Comparison of ENCODE assay signal across 8 cellular contexts in genomic region chr10:91797874-91798735, GRCh38. TPM values are rescaled to one million over a fixed set of nuclear protein-coding genes. Genes with fewer than 3 reads are reported as not detected.
DNase-seq lines count a peak whose midpoint lies in the region; ATAC-seq, FAIRE-seq and TF ChIP-seq lines count a peak whose summit lies in the region.

Gene TNKS2, plus strand, starts transcription at chr10:91798426. Its CDS starts 265 bp downstream, at chr10:91798691.

- peak within 1 kb of the TSS; percentile 86 to 90 (median 87) for H3K4me3 ChIP-seq in HepG2 (replicated peaks in 1 of 3; ENCODE audit: insufficient read depth in 1 of 3, low read depth in 2 of 3, low read length in 3 of 3)

- peaks cover 28% of the 10 kb centered on the region for H4K20me1 ChIP-seq in HepG2 (ENCODE audit: insufficient read depth, low read length)

- peak; percentile 76 for ATAC-seq in GM19395 (IDR thresholded peaks at IDR 0.05; ENCODE audit: unreplicated experiment)
- ATAC-seq in HG03558 (IDR thresholded peaks at IDR 0.05; ENCODE audit: extremely low read depth, unreplicated experiment), result peak; percentile 63
- ATAC-seq in HepG2, result peak; percentile 91

- H3K4me1 ChIP-seq in HepG2 (ENCODE audit: insufficient read depth, low read length), result peaks cover 55% of the 10 kb centered on the region

- CTCF ChIA-PET in HepG2 (lab: Yijun Ruan, JAX; ENCODE audit: low intra/inter-chr PET ratio, low total read pairs), result no interaction called here

- TF ChIP-seq CTCF in HepG2 (CRISPR knock-in tag; IDR thresholded peaks at IDR 0.05), result no peak

- H3K27me3 ChIP-seq in HepG2 (ENCODE audit: control insufficient read depth in 1 of 2, insufficient read depth in 2 of 2, low read length in 2 of 2), result no peaks in the 10 kb centered on the region; a peak in 1 of 5 replicates

- in situ Hi-C loops in HepG2 (cut with HindIII; ENCODE audit: extremely low pct_ligation_motif_present, low pct_unique_long_range_greater_than_20kb), result no loop called here

- H2AFZ ChIP-seq in HepG2 (ENCODE audit: low read length), result peak within 1 kb of the TSS; percentile 91

- H3K9ac ChIP-seq in HepG2 (ENCODE audit: insufficient read depth, low read depth, low read length), result peak within 1 kb of the TSS; percentile 95

- H3K36me3 ChIP-seq in HepG2 (replicated peaks in 1 of 2; ENCODE audit: control insufficient read depth in 1 of 2, insufficient read depth in 2 of 2, low read length in 2 of 2), result no peaks in the 10 kb centered on the region; a peak in 1 of 5 replicates

- POLR2A ChIA-PET in HepG2 (lab: Yijun Ruan, JAX), result interaction anchor here (0.7 to 2.5 kb wide), 12 partner anchors 10 to 496 kb away, joined by 3 to 11 read pairs (median 4); partner anchors contain the start of genes BTAF1 and PPP1R3C

- intact Hi-C loops in HepG2 (cut with micrococcal nuclease; ENCODE audit: unreplicated experiment), result loop anchor here (5.0 kb wide), 1 partner anchor 114 kb away; no protein-coding TSS in a partner anchor

- under 1% methylated on average over 13 of the region's 77 CpGs for WGBS in HepG2 (ENCODE audit: low lambda C conversion rate)

- TF ChIP-seq EP300 in HepG2 (IDR thresholded peaks at IDR 0.05; ENCODE audit: low read depth in 2 of 2, low read length in 2 of 2) (no peak; a peak in 1 of 4 replicates), HepG2 (CRISPR knock-in tag; IDR thresholded peaks at IDR 0.05; ENCODE audit: borderline replicate concordance) (no peak)

- peak; percentile 48 for FAIRE-seq in HepG2 (lab: Jason Lieb, UNC)

- DNase-seq in CD1c-positive myeloid dendritic cell (ENCODE audit: extremely low spot score) (peak; percentile 98), NCI-H82 (lab: John Stamatoyannopoulos, UW) (peak; percentile 94), dermis blood vessel endothelial cell (peak; percentile 97), HepG2 (ENCODE audit: low spot score) (peak; percentile 87)
- DNase-seq in activated CD4-positive, alpha-beta T cell treated with anti-CD3 and anti-CD28 coated beads, Interleukin-2, amount 50 U/mL, for 48 hours, result peak; percentile 92 to 93
- DNase-seq in stimulated activated CD4-positive, alpha-beta T cell treated with anti-CD3 and anti-CD28 coated beads, Interleukin-2, amount 100 ng/mL, for 48 hours, result peak; percentile 91 to 92

- peaks cover 46% of the 10 kb centered on the region for H3K79me2 ChIP-seq in HepG2 (ENCODE audit: insufficient read depth, low read length)

- H3K9me3 ChIP-seq in HepG2 (ENCODE audit: low read length), result no peaks in the 10 kb centered on the region

- TSS peak; percentile 98 for BruUV-seq in HepG2 (replicated peaks; lab: Mats Ljungman, UMichigan)

- TF ChIP-seq RAD21 in HepG2 (CRISPR knock-in tag; IDR thresholded peaks at IDR 0.05), result peak; percentile 52; the same call in 1 of the 2 replicates

- TF ChIP-seq POLR2A in HepG2 (IDR thresholded peaks at IDR 0.05; ENCODE audit: insufficient read depth in 1 of 2, low read depth in 2 of 2, low read length in 2 of 2), result peak; percentile 86

- peak within 1 kb of the TSS; percentile 96 for H3K4me2 ChIP-seq in HepG2 (ENCODE audit: low read depth, low read length)

- H3K27ac ChIP-seq in HepG2 (ENCODE audit: extremely low read length, insufficient read depth, low read length), result peak within 1 kb of the TSS; percentile 90

TF ChIP-seq in HepG2, 621 proteins besides CTCF, POLR2A, EP300 and RAD21 (continues in another document):
- TF ChIP-seq POLR2AphosphoS5 (IDR thresholded peaks at IDR 0.05; ENCODE audit: low read depth, low read length) (peak; percentile 80), STAT5B (CRISPR knock-in tag; IDR thresholded peaks at IDR 0.05) (no peak), ZNF576 (CRISPR knock-in tag; IDR thresholded peaks at IDR 0.05) (no peak), JUNB (CRISPR knock-in tag; IDR thresholded peaks at IDR 0.05; ENCODE audit: borderline replicate concordance) (no peak), MYNN (CRISPR knock-in tag; IDR thresholded peaks at IDR 0.05; ENCODE audit: low read depth) (no peak), NBN (conservative IDR thresholded peaks at IDR 0.05) (no peak), KDM6A (CRISPR knock-in tag; IDR thresholded peaks at IDR 0.05; ENCODE audit: low read depth) (0 out of 2 replicates have a peak, but pooled peaks have one; percentile 30), ZBTB20 (CRISPR knock-in tag; IDR thresholded peaks at IDR 0.05; ENCODE audit: borderline replicate concordance, low read depth) (peak; percentile 29; the same call in 1 of the 2 replicates), GATA4 (IDR thresholded peaks at IDR 0.05; ENCODE audit: borderline replicate concordance, low read depth) (no peak), ZNF543 (CRISPR knock-in tag; IDR thresholded peaks at IDR 0.05) (peak; percentile 59; the same call in 1 of the 2 replicates), ZNF883 (CRISPR knock-in tag; IDR thresholded peaks at IDR 0.05; ENCODE audit: not compliant biosample characterization) (peak; percentile 91), MNT (IDR thresholded peaks at IDR 0.05) (peak; percentile 43; the same call in 1 of the 2 replicates), NR2F6 (IDR thresholded peaks at IDR 0.05) (no peak), NR2F6 (CRISPR knock-in tag; IDR thresholded peaks at IDR 0.05) (no peak)
- TF ChIP-seq, protein P1, sequence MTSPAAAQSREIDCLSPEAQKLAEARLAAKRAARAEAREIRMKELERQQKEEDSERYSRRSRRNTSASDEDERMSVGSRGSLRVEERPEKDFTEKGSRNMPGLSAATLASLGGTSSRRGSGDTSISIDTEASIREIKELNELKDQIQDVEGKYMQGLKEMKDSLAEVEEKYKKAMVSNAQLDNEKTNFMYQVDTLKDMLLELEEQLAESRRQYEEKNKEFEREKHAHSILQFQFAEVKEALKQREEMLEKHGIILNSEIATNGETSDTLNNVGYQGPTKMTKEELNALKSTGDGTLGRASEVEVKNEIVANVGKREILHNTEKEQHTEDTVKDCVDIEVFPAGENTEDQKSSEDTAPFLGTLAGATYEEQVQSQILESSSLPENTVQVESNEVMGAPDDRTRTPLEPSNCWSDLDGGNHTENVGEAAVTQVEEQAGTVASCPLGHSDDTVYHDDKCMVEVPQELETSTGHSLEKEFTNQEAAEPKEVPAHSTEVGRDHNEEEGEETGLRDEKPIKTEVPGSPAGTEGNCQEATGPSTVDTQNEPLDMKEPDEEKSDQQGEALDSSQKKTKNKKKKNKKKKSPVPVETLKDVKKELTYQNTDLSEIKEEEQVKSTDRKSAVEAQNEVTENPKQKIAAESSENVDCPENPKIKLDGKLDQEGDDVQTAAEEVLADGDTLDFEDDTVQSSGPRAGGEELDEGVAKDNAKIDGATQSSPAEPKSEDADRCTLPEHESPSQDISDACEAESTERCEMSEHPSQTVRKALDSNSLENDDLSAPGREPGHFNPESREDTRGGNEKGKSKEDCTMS (CRISPR knock-in tag; conservative IDR thresholded peaks at IDR 0.05), result no peak

RNA-seq across cellular contexts. Expression of gene TNKS2, which starts in this region (rescaled TPM):
- 68.1 and 74.7 TPM in 2 replicates for total RNA-seq in dermis blood vessel endothelial cell
- 15.2 and 25.5 TPM in 2 replicates for total RNA-seq in HepG2 (2016; rRNA removed; fragmentation: Illumina TruSeq; extraction: Trizol)
- 3.4 and 3.5 TPM in 2 replicates for total RNA-seq in HepG2 (2016; cell fraction: cytosol; rRNA removed; fragmentation: Illumina TruSeq; extraction: Trizol; ENCODE audit: low read depth)
- 14.7 and 23.3 TPM in 2 replicates for total RNA-seq in HepG2 (2016; cell fraction: insoluble cytoplasmic fraction; rRNA removed; fragmentation: Illumina TruSeq; extraction: Trizol)
- total RNA-seq in HepG2 (2016; cell fraction: membrane; rRNA removed; fragmentation: Illumina TruSeq; extraction: Trizol), result 8.9 and 9.0 TPM in 2 replicates
- total RNA-seq in HepG2 (2016; cell fraction: nucleus; rRNA removed; fragmentation: Illumina TruSeq; extraction: Trizol), result 24.7 and 28.5 TPM in 2 replicates
- polyA plus RNA-seq in HepG2 (2011; rRNA removed), result 16.9 and 19.4 TPM in 2 replicates
- 8.1 and 13.3 TPM in 2 replicates for polyA plus RNA-seq in HepG2 (2011; cell fraction: cytosol; rRNA removed)
- 18.3 and 21.6 TPM in 2 replicates for polyA plus RNA-seq in HepG2 (2011; cell fraction: nucleus; rRNA removed)
- polyA plus RNA-seq in HepG2 (2012), result 20.8 and 21.9 TPM in 2 replicates
- polyA plus RNA-seq in HepG2 (2016; cell fraction: cytosol; fragmentation: Illumina TruSeq; extraction: Trizol; ENCODE audit: low read depth), result 0.61 and 0.65 TPM in 2 replicates
- polyA plus RNA-seq in HepG2 (2016; cell fraction: insoluble cytoplasmic fraction; fragmentation: Illumina TruSeq; extraction: Trizol; ENCODE audit: low read depth), result 16.9 and 18.5 TPM in 2 replicates
- polyA plus RNA-seq in HepG2 (2016; cell fraction: membrane; fragmentation: Illumina TruSeq; extraction: Trizol; ENCODE audit: low read depth), result 2.2 and 3.1 TPM in 2 replicates
- polyA plus RNA-seq in HepG2 (2016; cell fraction: nucleus; fragmentation: Illumina TruSeq; extraction: Trizol; ENCODE audit: insufficient read depth, low read depth), result 32.1 and 32.3 TPM in 2 replicates
- polyA minus RNA-seq in HepG2 (2011; rRNA and poly(A)+ RNA removed; ENCODE audit: low replicate concordance), result 24.3 and 26.9 TPM in 2 replicates
- polyA minus RNA-seq in HepG2 (2011; cell fraction: cytosol; rRNA and poly(A)+ RNA removed), result 29.8 and 30.1 TPM in 2 replicates
- polyA minus RNA-seq in HepG2 (2011; cell fraction: nucleus; rRNA and poly(A)+ RNA removed), result 48.7 and 54.1 TPM in 2 replicates

Comparison
In these comparisons a context has a peak if more than half of its experiments do, and no peak if none do; other contexts are left out.
1. Peak in every context shown above with its lines: DNase-seq, ATAC-seq, H3K4me3 ChIP-seq and H3K27ac ChIP-seq.